ENCODE assay signal across 17 cellular contexts in genomic region chr3:188720636-188721035, GRCh38.
DNase-seq lines count a peak whose midpoint lies in the region; ATAC-seq, FAIRE-seq and TF ChIP-seq lines count a peak whose summit lies in the region.
"Had no signal": no experiment of that assay in that cellular context is flagged by ENCODE, and none has a peak within 500 bp of the region (broad histone marks: within the 10 kb centered on the region; RNA-seq: fewer than 3 reads in every experiment).

No MANE protein-coding gene starts in this region.

- H3K27me3 Mint-ChIP-seq in activated CD8-positive, alpha-beta T cell treated with anti-CD3 and anti-CD28 coated beads for 36 hours = no peaks in the 10 kb centered on the region
- H3K27me3 Mint-ChIP-seq in activated CD8-positive, alpha-beta T cell treated with anti-CD3 and anti-CD28 coated beads, Interleukin-2, amount 10 ng/mL, durations not matched to agents 7 days and 5 days (ENCODE audit: low read depth) = no peaks in the 10 kb centered on the region
- H3K27me3 Mint-ChIP-seq: T-cell had no signal

- CTCF ChIA-PET in activated CD8-positive, alpha-beta T cell treated with anti-CD3 and anti-CD28 coated beads for 36 hours (lab: Charles Lee) = no interaction called here
- CTCF ChIA-PET in activated CD8-positive, alpha-beta T cell treated with anti-CD3 and anti-CD28 coated beads, Interleukin-2, amount 10 ng/mL, durations not matched to agents 7 days and 5 days (lab: Charles Lee) = no interaction called here
- CTCF ChIA-PET in PC-3 (lab: Charles Lee) = interaction anchor here (0.5 kb wide), 1 partner anchor 124 kb away, joined by 3 read pairs; no protein-coding TSS in a partner anchor

- peaks cover 21% of the 10 kb centered on the region for H3K4me1 Mint-ChIP-seq in activated CD8-positive, alpha-beta T cell treated with anti-CD3 and anti-CD28 coated beads for 36 hours (ENCODE audit: low read depth)
- H3K4me1 Mint-ChIP-seq in activated CD8-positive, alpha-beta T cell treated with anti-CD3 and anti-CD28 coated beads, Interleukin-2, amount 10 ng/mL, durations not matched to agents 7 days and 5 days (ENCODE audit: low read depth) = peaks cover 2% of the 10 kb centered on the region

- H3K4me2 ChIP-seq in PC-3 (ENCODE audit: low read length) = peak overlapping the region; percentile 25; the same call in 1 of the 2 replicates

- no peaks in the 10 kb centered on the region for H3K79me2 ChIP-seq in PC-3 (ENCODE audit: low read length)

- no peaks in the 10 kb centered on the region for H3K36me3 ChIP-seq in PC-3 (ENCODE audit: low read depth, low read length)
- H3K36me3 ChIP-seq in pancreas = no peaks in the 10 kb centered on the region
- H3K36me3 ChIP-seq: brain microvascular endothelial cell had no signal

- no TSS peak for BruUV-seq in PC-3 (replicated peaks; lab: Mats Ljungman, UMichigan)

- no peak for FAIRE-seq in pancreas (lab: Jason Lieb, UNC)
- FAIRE-seq: D721Med had no signal

- H3K27ac ChIP-seq in PC-3 (ENCODE audit: low read length) (peak overlapping the region; percentile 36), pancreas (no peak overlapping the region)
- H3K27ac ChIP-seq: brain microvascular endothelial cell, heart left ventricle had no signal

- no peak for TF ChIP-seq CTCF in activated CD8-positive, alpha-beta T cell treated with anti-CD3 and anti-CD28 coated beads for 36 hours (IDR thresholded peaks at IDR 0.05)
- no peak for TF ChIP-seq CTCF in PC-3 (conservative IDR thresholded peaks at IDR 0.05; ENCODE audit: low read depth, low read length)
- no peak for TF ChIP-seq CTCF in pancreas (IDR thresholded peaks at IDR 0.05)

- H3F3A ChIP-seq in PC-3 (ENCODE audit: low read length, unreplicated experiment) = no peaks in the 10 kb centered on the region

- H3K4me1 ChIP-seq in PC-3 (ENCODE audit: insufficient read depth, low read length) = peaks cover 25% of the 10 kb centered on the region
- H3K4me1 ChIP-seq in pancreas = peaks cover 0 to 8% (median 0%) of the 10 kb centered on the region in 3 donors

- H3K27ac Mint-ChIP-seq in activated CD8-positive, alpha-beta T cell treated with anti-CD3 and anti-CD28 coated beads for 36 hours = no peak overlapping the region
- H3K27ac Mint-ChIP-seq in activated CD8-positive, alpha-beta T cell treated with anti-CD3 and anti-CD28 coated beads, Interleukin-2, amount 10 ng/mL, durations not matched to agents 7 days and 5 days = no peak overlapping the region
- H3K27ac Mint-ChIP-seq: T-cell had no signal

- POLR2A ChIA-PET in activated CD8-positive, alpha-beta T cell treated with anti-CD3 and anti-CD28 coated beads for 36 hours (lab: Charles Lee) = no interaction called here
- POLR2A ChIA-PET in activated CD8-positive, alpha-beta T cell treated with anti-CD3 and anti-CD28 coated beads, Interleukin-2, amount 10 ng/mL, durations not matched to agents 7 days and 5 days (lab: Charles Lee) = no interaction called here
- POLR2A ChIA-PET in PC-3 (lab: Charles Lee; ENCODE audit: unreplicated experiment) = no interaction called here

- H2AFZ ChIP-seq in PC-3 (ENCODE audit: low read length) = no peak overlapping the region

- ATAC-seq in activated CD8-positive, alpha-beta T cell treated with anti-CD3 and anti-CD28 coated beads for 36 hours = peak; percentile 68
- no peak for ATAC-seq in activated CD8-positive, alpha-beta T cell treated with anti-CD3 and anti-CD28 coated beads, Interleukin-2, amount 10 ng/mL, durations not matched to agents 7 days and 5 days
- ATAC-seq in PC-3 (peak; percentile 62), pancreas (peak in 3 of 4 donors; percentile 61 to 81 (median 72)), GM19397 (IDR thresholded peaks at IDR 0.05; ENCODE audit: unreplicated experiment) (no peak), GM21619 (IDR thresholded peaks at IDR 0.05; ENCODE audit: unreplicated experiment) (no peak)
- ATAC-seq: heart left ventricle, T-cell had no signal

- H3K9me3 ChIP-seq in PC-3 (ENCODE audit: low read length) (no peaks in the 10 kb centered on the region), pancreas (no peaks in the 10 kb centered on the region)
- H3K9me3 ChIP-seq: heart left ventricle had no signal

- H3K36me3 Mint-ChIP-seq in activated CD8-positive, alpha-beta T cell treated with anti-CD3 and anti-CD28 coated beads for 36 hours (ENCODE audit: low read depth) = no peaks in the 10 kb centered on the region
- H3K36me3 Mint-ChIP-seq in activated CD8-positive, alpha-beta T cell treated with anti-CD3 and anti-CD28 coated beads, Interleukin-2, amount 10 ng/mL, durations not matched to agents 7 days and 5 days (ENCODE audit: low read depth) = no peaks in the 10 kb centered on the region

- DNase-seq in activated CD8-positive, alpha-beta T cell treated with anti-CD3 and anti-CD28 coated beads for 36 hours = no peak
- DNase-seq in activated CD8-positive, alpha-beta T cell treated with anti-CD3 and anti-CD28 coated beads, Interleukin-2, amount 10 ng/mL, durations not matched to agents 7 days and 5 days = no peak
- DNase-seq in PC-3 (peak; percentile 43), fibroblast of gingiva (ENCODE audit: low read depth) (peak; percentile 34), pancreas (no peak), NCI-H748 (lab: John Stamatoyannopoulos, UW; ENCODE audit: unreplicated experiment) (no peak)
- DNase-seq: activated CD4-positive, alpha-beta T cell treated with anti-CD3 and anti-CD28 coated beads for 1 hour; brain microvascular endothelial cell; effector memory CD4-positive, alpha-beta T cell; heart left ventricle; left cardiac atrium; NCI-H226; stimulated activated CD4-positive, alpha-beta T cell treated with anti-CD3 and anti-CD28 coated beads, Interleukin-15, amount 100 ng/mL, for 24 hours; T-cell had no signal

- intact Hi-C loops in activated CD8-positive, alpha-beta T cell treated with anti-CD3 and anti-CD28 coated beads for 36 hours (cut with micrococcal nuclease) = no loop called here
- intact Hi-C loops in PC-3 (cut with micrococcal nuclease) (no loop called here), pancreas (cut with DNase I) (no loop called here)

- H3K9me3 Mint-ChIP-seq in activated CD8-positive, alpha-beta T cell treated with anti-CD3 and anti-CD28 coated beads for 36 hours = no peaks in the 10 kb centered on the region
- no peaks in the 10 kb centered on the region for H3K9me3 Mint-ChIP-seq in activated CD8-positive, alpha-beta T cell treated with anti-CD3 and anti-CD28 coated beads, Interleukin-2, amount 10 ng/mL, durations not matched to agents 7 days and 5 days (ENCODE audit: insufficient read depth)
- H3K9me3 Mint-ChIP-seq: T-cell had no signal

- no peaks in the 10 kb centered on the region for H3K9me2 ChIP-seq in PC-3 (replicated peaks; ENCODE audit: low read length)

- no peaks in the 10 kb centered on the region for H3K27me3 ChIP-seq in PC-3 (ENCODE audit: low read length)
- H3K27me3 ChIP-seq in pancreas = no peaks in the 10 kb centered on the region
- H3K27me3 ChIP-seq: brain microvascular endothelial cell, heart left ventricle had no signal

- H3K4me3 ChIP-seq in PC-3 (ENCODE audit: low read length) (no peak overlapping the region), pancreas (no peak overlapping the region)
- H3K4me3 ChIP-seq: heart left ventricle had no signal

- no peak overlapping the region for H3K4me3 Mint-ChIP-seq in activated CD8-positive, alpha-beta T cell treated with anti-CD3 and anti-CD28 coated beads for 36 hours
- no peak overlapping the region for H3K4me3 Mint-ChIP-seq in activated CD8-positive, alpha-beta T cell treated with anti-CD3 and anti-CD28 coated beads, Interleukin-2, amount 10 ng/mL, durations not matched to agents 7 days and 5 days
- H3K4me3 Mint-ChIP-seq: T-cell had no signal

- H4K20me1 ChIP-seq in PC-3 (ENCODE audit: low read length) = no peaks in the 10 kb centered on the region

- H3K9ac ChIP-seq in PC-3 (ENCODE audit: low read length) = no peak overlapping the region

Comparison
In these comparisons a context has a peak if more than half of its experiments do, and no peak if none do; other contexts are left out.
1. ATAC-seq: peak in activated CD8-positive, alpha-beta T cell treated with anti-CD3 and anti-CD28 coated beads for 36 hours (single experiment), PC-3 (single experiment) and pancreas (3 of 4); none in activated CD8-positive, alpha-beta T cell treated with anti-CD3 and anti-CD28 coated beads, Interleukin-2, amount 10 ng/mL, durations not matched to agents 7 days and 5 days (single experiment), GM19397 (single experiment) and GM21619 (single experiment).
2. DNase-seq: peak in PC-3 (single experiment) and fibroblast of gingiva (single experiment); none in activated CD8-positive, alpha-beta T cell treated with anti-CD3 and anti-CD28 coated beads for 36 hours (single experiment), activated CD8-positive, alpha-beta T cell treated with anti-CD3 and anti-CD28 coated beads, Interleukin-2, amount 10 ng/mL, durations not matched to agents 7 days and 5 days (single experiment), pancreas (0 of 6) and NCI-H748 (single experiment).